Comparison of ENCODE assay signal across 17 cellular contexts in genomic region chr5:126461838-126462237, GRCh38. TPM values are rescaled to one million over a fixed set of nuclear protein-coding genes. Genes with fewer than 3 reads are reported as not detected.
A peak's percentile ranks its signal among the peaks of the same experiment; 100 is the strongest.
DNase-seq lines count a peak whose midpoint lies in the region; ATAC-seq lines count a peak whose summit lies in the region.
"Had no signal": no experiment of that assay in that cellular context is flagged by ENCODE, and none has a peak within 500 bp of the region (broad histone marks: within the 10 kb centered on the region; RNA-seq: fewer than 3 reads in every experiment).

No MANE protein-coding gene starts in this region.

- H3K27me3 Mint-ChIP-seq in naive B cell, result no peaks in the 10 kb centered on the region
- H3K27me3 Mint-ChIP-seq: activated naive CD4-positive, alpha-beta T cell treated with anti-CD3 and anti-CD28 coated beads, Interleukin-2, amount 50 U/mL, for 24 hours had no signal

- peak overlapping the region in 5 of 8 donors; percentile 24 to 67 (median 28) for H3K4me3 Mint-ChIP-seq in naive B cell
- H3K4me3 Mint-ChIP-seq: activated naive CD4-positive, alpha-beta T cell treated with anti-CD3 and anti-CD28 coated beads, Interleukin-2, amount 50 U/mL, for 24 hours; mesothelial cell of epicardium had no signal

- H3K9ac ChIP-seq in mesendoderm (ENCODE audit: low read length), result no peak overlapping the region

- H2BK120ac ChIP-seq in mesendoderm (ENCODE audit: low read depth, low read length), result no peak overlapping the region

- H4K5ac ChIP-seq in mesendoderm (ENCODE audit: low read length), result no peak overlapping the region

- H3K23ac ChIP-seq in mesendoderm (ENCODE audit: low read length), result no peak overlapping the region

- H3K4me2 ChIP-seq in mesendoderm (ENCODE audit: low read length), result no peak overlapping the region

- peaks cover 8 to 14% (median 10%) of the 10 kb centered on the region in 3 donors for H3K4me1 Mint-ChIP-seq in naive B cell

- H2BK15ac ChIP-seq in mesendoderm (replicated peaks; ENCODE audit: low read depth), result no peak overlapping the region

- no peaks in the 10 kb centered on the region for H3K79me2 ChIP-seq in mesendoderm (ENCODE audit: control insufficient read depth, insufficient read depth, low read length)

- no peaks in the 10 kb centered on the region for H3K36me3 Mint-ChIP-seq in naive B cell

- no peaks in the 10 kb centered on the region for H3K9me3 Mint-ChIP-seq in naive B cell
- H3K9me3 Mint-ChIP-seq: activated naive CD4-positive, alpha-beta T cell treated with anti-CD3 and anti-CD28 coated beads, Interleukin-2, amount 50 U/mL, for 24 hours; mesothelial cell of epicardium had no signal

- no peak overlapping the region for H3K27ac ChIP-seq in mesendoderm (ENCODE audit: low read depth, low read length)

- H2BK5ac ChIP-seq in mesendoderm (ENCODE audit: low read length), result no peak overlapping the region

- H3K4ac ChIP-seq in mesendoderm (ENCODE audit: low read depth, low read length), result no peak overlapping the region

- no peak for DNase-seq in naive B cell
- no peak for DNase-seq in mesendoderm
- DNase-seq in NAMALWA (ENCODE audit: low spot score), result no peak
- DNase-seq in GM19240 (ENCODE audit: insufficient read length, low spot score), result no peak
- DNase-seq in stimulated activated CD4-positive, alpha-beta T cell treated with anti-CD3 and anti-CD28 coated beads, Interleukin-4, amount 100 ng/mL, for 1 hour, result no peak
- DNase-seq: activated CD4-positive, alpha-beta T cell treated with anti-CD3 and anti-CD28 coated beads for 4 hours; BE2C; effector CD4-positive, alpha-beta T cell; heart left ventricle; KBM-7; NCI-H2227 treated with DMSO at 0.1 percent for 48 hours; Right ventricle myocardium superior had no signal

- no peaks in the 10 kb centered on the region for H3K79me1 ChIP-seq in mesendoderm (ENCODE audit: low read length)

- H3K56ac ChIP-seq in mesendoderm (ENCODE audit: low read length), result no peak overlapping the region

- H3K4me1 ChIP-seq in mesendoderm (ENCODE audit: control insufficient read depth, low read depth, low read length), result no peaks in the 10 kb centered on the region
- H3K4me1 ChIP-seq: BE2C had no signal

- H3K27ac Mint-ChIP-seq in naive B cell, result peak overlapping the region in 3 of 6 donors; percentile 34 to 86 (median 82)
- H3K27ac Mint-ChIP-seq: activated naive CD4-positive, alpha-beta T cell treated with anti-CD3 and anti-CD28 coated beads, Interleukin-2, amount 50 U/mL, for 24 hours had no signal

- H3K4me3 ChIP-seq in mesendoderm (ENCODE audit: low read length), result no peak overlapping the region
- H3K4me3 ChIP-seq: heart left ventricle had no signal

- no CpG with 5 or more reads among the region's 1 CpG for WGBS in mesendoderm (ENCODE audit: extremely low coverage, insufficient coverage, low lambda C conversion rate)

- no peak overlapping the region for H3K18ac ChIP-seq in mesendoderm (ENCODE audit: low read length)

- peak; percentile 8 for ATAC-seq in GM18498 (IDR thresholded peaks at IDR 0.05; ENCODE audit: unreplicated experiment)
- ATAC-seq in GM21576 (IDR thresholded peaks at IDR 0.05; ENCODE audit: unreplicated experiment), result peak; percentile 5
- ATAC-seq in HG03442 (IDR thresholded peaks at IDR 0.05; ENCODE audit: unreplicated experiment), result peak; percentile 6
- ATAC-seq in naive B cell (ENCODE audit: low read depth in 2 of 2), result peak in 1 of 2 donors; percentile 17

- H4K8ac ChIP-seq in mesendoderm (ENCODE audit: low read depth, low read length), result no peak overlapping the region

- H2AK5ac ChIP-seq in mesendoderm (ENCODE audit: low read length), result no peak overlapping the region

- no peaks in the 10 kb centered on the region for H3K27me3 ChIP-seq in mesendoderm (ENCODE audit: insufficient read depth, low read length, poor library complexity)
- H3K27me3 ChIP-seq: BE2C, heart left ventricle had no signal

- no peaks in the 10 kb centered on the region for H3K36me3 ChIP-seq in mesendoderm (ENCODE audit: control insufficient read depth, insufficient read depth, low read length)
- H3K36me3 ChIP-seq: BE2C had no signal

RNA-seq across cellular contexts. Expression of gene GRAMD2B, which starts 38.6 kb away (rescaled TPM):
- 1 to 10 TPM in 4 of 6 donors, under 1 TPM in 2; 0.65 to 2.6 (median 1.2) TPM for polyA plus RNA-seq in naive B cell (ENCODE audit: low read depth in 6 of 6)
- polyA plus RNA-seq in mesendoderm (2013, experiment 1 of 2), result 5.6 TPM
- polyA plus RNA-seq in mesendoderm (2013, experiment 2 of 2), result 4.7 TPM
